ENCODE assay signal across 14 cellular contexts in the genomic region with DNA sequence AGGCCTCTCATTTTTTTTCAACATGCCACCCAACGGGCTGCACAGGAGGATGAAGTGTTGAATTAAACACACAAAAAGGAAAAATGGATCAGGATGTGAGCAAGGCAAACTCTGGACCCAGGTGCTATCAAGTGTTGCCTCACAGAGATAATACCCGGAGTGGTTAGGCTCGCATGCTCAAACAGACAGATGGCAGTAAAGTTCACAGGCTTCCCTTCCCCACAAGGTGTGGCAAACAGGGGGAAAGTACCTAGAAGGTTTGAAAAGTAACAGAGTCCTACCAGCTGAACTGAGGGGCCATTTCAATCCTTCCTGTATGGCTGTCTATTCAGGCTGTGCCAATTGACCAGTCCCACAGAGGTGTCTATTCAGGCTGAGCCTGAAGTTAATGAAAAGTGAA.
DNase-seq lines count a peak whose midpoint lies in the region; ATAC-seq and TF ChIP-seq lines count a peak whose summit lies in the region.
"Had no signal": no experiment of that assay in that cellular context is flagged by ENCODE, and none has a peak within 500 bp of the region (broad histone marks: within the 10 kb centered on the region; RNA-seq: fewer than 3 reads in every experiment).

No MANE protein-coding gene starts in this region.

- peak; percentile 77 for ATAC-seq in GM18508 (IDR thresholded peaks at IDR 0.05; ENCODE audit: insufficient read depth, unreplicated experiment)
- peak; percentile 67 for ATAC-seq in GM19467 (IDR thresholded peaks at IDR 0.05; ENCODE audit: unreplicated experiment)
- peak; percentile 59 for ATAC-seq in HG03108 (IDR thresholded peaks at IDR 0.05; ENCODE audit: unreplicated experiment)

- peak; percentile 42 for TF ChIP-seq CTCF in epithelial cell of proximal tubule (conservative IDR thresholded peaks at IDR 0.05; ENCODE audit: low read depth, low read length)

- no peak overlapping the region for H3K4me3 ChIP-seq in epithelial cell of proximal tubule (ENCODE audit: low read depth, low read length)

- peak; percentile 25 for DNase-seq in epithelial cell of proximal tubule (ENCODE audit: low read depth)
- no peak for DNase-seq in activated effector memory CD4-positive, alpha-beta T cell treated with anti-CD3 and anti-CD28 coated beads, Interleukin-2, amount 50 U/mL, for 16 hours
- no peak for DNase-seq in T-helper 1 cell
- DNase-seq in globus pallidus (ENCODE audit: low spot score): no peak
- no peak for DNase-seq in DMS 273 treated with DMSO at 0.1 percent for 48 hours (lab: John Stamatoyannopoulos, UW)
- DNase-seq: activated CD4-positive, alpha-beta memory T cell treated with anti-CD3 and anti-CD28 coated beads for 36 hours; anterior cingulate cortex; glutamatergic neuron; islet precursor cell; NK-92 treated with Interleukin-12 subunit alpha and Interleukin-12 subunit beta, amount 100 ng/mL, for 24 hours; SIG-M5 had no signal
